Comparison of ENCODE assay signal across 19 cellular contexts in the genomic region with DNA sequence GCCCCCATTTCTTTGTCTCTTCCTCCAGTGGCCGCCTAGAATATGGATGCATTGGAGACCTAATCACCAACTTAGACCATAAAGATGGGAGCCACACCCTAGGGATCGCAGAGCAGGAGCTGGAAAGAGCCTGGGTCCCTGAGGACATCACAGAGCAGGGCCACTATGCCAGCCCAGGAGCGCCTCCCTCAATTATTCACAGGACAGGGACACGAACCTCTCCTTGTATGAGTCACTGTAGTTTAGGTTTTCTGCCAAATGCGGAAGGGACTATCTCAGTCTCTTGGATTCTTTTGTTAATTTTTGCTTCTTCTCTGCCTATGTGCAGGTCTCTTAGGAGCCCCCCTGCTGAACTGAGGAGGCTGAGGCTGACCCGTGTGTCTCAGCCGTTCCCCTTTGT. TPM values are rescaled to one million over a fixed set of nuclear protein-coding genes. Genes with fewer than 3 reads are reported as not detected.
DNase-seq lines count a peak whose midpoint lies in the region; FAIRE-seq and TF ChIP-seq lines count a peak whose summit lies in the region.
"Had no signal": no experiment of that assay in that cellular context is flagged by ENCODE, and none has a peak within 500 bp of the region (broad histone marks: within the 10 kb centered on the region; RNA-seq: fewer than 3 reads in every experiment).

No MANE protein-coding gene starts in this region.

- H3K36me3 ChIP-seq in kidney (ENCODE audit: control insufficient read depth in 1 of 2, insufficient read depth in 2 of 2, low read length in 2 of 2) (no peaks in the 10 kb centered on the region), SJCRH30 (no peaks in the 10 kb centered on the region), transverse colon (no peaks in the 10 kb centered on the region)
- H3K36me3 ChIP-seq: cardiac muscle cell, right atrium auricular region, upper lobe of right lung had no signal

- TF ChIP-seq CTCF in astrocyte of the spinal cord (IDR thresholded peaks at IDR 0.05; ENCODE audit: low read depth, low read length) = no peak
- no peak for TF ChIP-seq CTCF in kidney (IDR thresholded peaks at IDR 0.05; ENCODE audit: borderline replicate concordance, extremely low read depth, insufficient read depth)
- TF ChIP-seq CTCF in transverse colon (IDR thresholded peaks at IDR 0.05) = no peak

- TF ChIP-seq POLR2A in transverse colon (IDR thresholded peaks at IDR 0.05) = no peak
- no peak for TF ChIP-seq POLR2A in GM12892 (IDR thresholded peaks at IDR 0.05; ENCODE audit: low read depth, low read length)

- H3K27me3 ChIP-seq in SJCRH30 (no peaks in the 10 kb centered on the region), transverse colon (no peaks in the 10 kb centered on the region)
- H3K27me3 ChIP-seq: right atrium auricular region, upper lobe of right lung had no signal

- TF ChIP-seq EP300 in transverse colon (IDR thresholded peaks at IDR 0.05; ENCODE audit: low read depth) = no peak

- FAIRE-seq in kidney (lab: Jason Lieb, UNC) (no peak), GM12892 (lab: Jason Lieb, UNC) (no peak)
- FAIRE-seq: TTC549 had no signal

- no peak overlapping the region for H3K9ac ChIP-seq in kidney (ENCODE audit: low read length in 2 of 2)

- in situ Hi-C loops in astrocyte of the spinal cord (cut with HindIII; ENCODE audit: low sequenced_read_pairs) = no loop called here
- in situ Hi-C loops in transverse colon (cut with MboI; ENCODE audit: low pct_ligation_motif_present in 1 of 4, low pct_unique_long_range_greater_than_20kb in 1 of 4, low sequenced_read_pairs in 3 of 4) = loop anchor here in 3 of 4 donors (10.0 to 25.0 kb wide), 2 partner anchors 415 to 428 kb away; no protein-coding TSS in a partner anchor

- H3K4me3 ChIP-seq in astrocyte of the spinal cord (ENCODE audit: low read depth, low read length) = no peak overlapping the region
- no peak overlapping the region for H3K4me3 ChIP-seq in kidney (ENCODE audit: low read length in 2 of 2)
- H3K4me3 ChIP-seq in SJCRH30 = no peak overlapping the region
- no peak overlapping the region for H3K4me3 ChIP-seq in transverse colon
- H3K4me3 ChIP-seq: cardiac muscle cell, lung, right atrium auricular region, upper lobe of right lung had no signal

- DNase-seq in AG08395 (ENCODE audit: low spot score) (peak; percentile 73), HT1080 (ENCODE audit: low read depth) (peak; percentile 40), astrocyte of the spinal cord (ENCODE audit: low read depth, low spot score) (peak; percentile 21), myocyte (ENCODE audit: low read depth) (peak; percentile 28), kidney (no peak), SJCRH30 (no peak), transverse colon (no peak), GM12892 (ENCODE audit: insufficient read length) (no peak)
- DNase-seq: ACHN; activated CD4-positive, alpha-beta T cell treated with anti-CD3 and anti-CD28 coated beads, Interleukin-2, amount 50 U/mL, for 1 hour; activated CD8-positive, alpha-beta memory T cell treated with anti-CD3 and anti-CD28 coated beads, Interleukin-2, amount 50 U/mL, for 4 hours; activated gamma-delta T cell; H9; NCI-H1105 treated with DMSO at 0.1 percent for 48 hours; upper lobe of right lung had no signal

- H3K9me3 ChIP-seq in kidney (ENCODE audit: control insufficient read depth in 1 of 2, low read length in 2 of 2) = no peaks in the 10 kb centered on the region
- no peaks in the 10 kb centered on the region for H3K9me3 ChIP-seq in SJCRH30 (replicated peaks)
- H3K9me3 ChIP-seq in transverse colon = no peaks in the 10 kb centered on the region
- H3K9me3 ChIP-seq: right atrium auricular region, upper lobe of right lung had no signal

- H3K4me1 ChIP-seq in kidney (ENCODE audit: control insufficient read depth in 1 of 2, insufficient read depth in 1 of 2, low read depth in 1 of 2, low read length in 2 of 2) (no peaks in the 10 kb centered on the region), SJCRH30 (no peaks in the 10 kb centered on the region; the same call in 1 of the 2 replicates), transverse colon (no peaks in the 10 kb centered on the region)
- H3K4me1 ChIP-seq: right atrium auricular region had no signal

- intact Hi-C loops in kidney (cut with DNase I) (no loop called here), transverse colon (cut with DNase I; ENCODE audit: low total_unique reads) (no loop called here)

- no peak overlapping the region for H3K27ac ChIP-seq in kidney (ENCODE audit: low read depth in 2 of 2, low read length in 2 of 2)
- no peak overlapping the region for H3K27ac ChIP-seq in SJCRH30
- no peak overlapping the region for H3K27ac ChIP-seq in transverse colon
- H3K27ac ChIP-seq: cardiac muscle cell, right atrium auricular region, upper lobe of right lung had no signal

- WGBS in transverse colon (ENCODE audit: low coverage in 1 of 2), 2 donors = 73 to 78% methylated on average over 3 to 7 of the region's 7 CpGs

RNA-seq across cellular contexts. Expression of gene PTPN4, which starts 12.9 kb away (rescaled TPM):
- 12.9 and 13.3 TPM in 2 replicates for total RNA-seq in HT1080 (2014; rRNA removed; shearing (Covaris generic))
- polyA plus RNA-seq in HT1080 (2015; cell fraction: cytosol; rRNA removed) = 5.3 and 6.3 TPM in 2 replicates
- polyA plus RNA-seq in HT1080 (2015; cell fraction: nucleus; rRNA removed) = 7.6 and 14.5 TPM in 2 replicates
- 24.8 and 29.2 TPM in 2 replicates for total RNA-seq in myocyte
- polyA plus RNA-seq in myocyte (2012) = 5.9 TPM
- 46.4 TPM for total RNA-seq in kidney
- 7.4 TPM for polyA plus RNA-seq in kidney (ENCODE audit: insufficient read depth, low read depth, low replicate concordance)
- 30.8 and 33.6 TPM in 2 replicates for total RNA-seq in SJCRH30 (2014; rRNA removed; shearing (Covaris generic))
- 10 to 100 TPM; 18.7 to 46.6 (median 25.8) TPM for total RNA-seq in transverse colon
- polyA plus RNA-seq in GM12892 (2012; ENCODE audit: missing spikeins) = 9.9 TPM

Comparison
In these comparisons a context has a peak if more than half of its experiments do, and no peak if none do; other contexts are left out.
1. DNase-seq: peak in AG08395 (single experiment), HT1080 (single experiment), astrocyte of the spinal cord (single experiment) and myocyte (single experiment); none in kidney (single experiment), SJCRH30 (0 of 2), transverse colon (single experiment) and GM12892 (single experiment).